Comparison of ENCODE assay signal across 20 cellular contexts in genomic region chr1:29349871-29350491, GRCh38.
"Had no signal": no experiment of that assay in that cellular context is flagged by ENCODE, and none has a peak within 500 bp of the region (broad histone marks: within the 10 kb centered on the region; RNA-seq: fewer than 3 reads in every experiment).

No MANE protein-coding gene starts in this region.

- H3K9me3 Mint-ChIP-seq: activated CD8-positive, alpha-beta T cell treated with anti-CD3 and anti-CD28 coated beads for 36 hours; activated naive CD8-positive, alpha-beta T cell treated with anti-CD3 and anti-CD28 coated beads, Interleukin-2, amount 50 U/mL, for 24 hours; activated T-helper 1 cell treated with anti-CD3 and anti-CD28 coated beads, Interleukin-12 subunit alpha, Interleukin-12 subunit beta, Interleukin-2, Interleukin-4 antibody, amounts not matched to agents 30 ng/mL and 10 ng/mL and 1 ng/mL, durations not matched to agents 14 hours and 24 hours and 36 hours; naive thymus-derived CD8-positive, alpha-beta T cell; stimulated activated memory B cell treated with anti-CD40 and anti-IgM and Interleukin-4, amounts not matched to agents 10 μg/mL and 1 μg/mL and 100 μg/mL, for 72 hours had no signal

- DNase-seq: activated CD4-positive, alpha-beta T cell treated with anti-CD3 and anti-CD28 coated beads for 4 hours; activated CD8-positive, alpha-beta memory T cell treated with anti-CD3 and anti-CD28 coated beads, Interleukin-2, amount 50 U/mL, for 48 hours; activated CD8-positive, alpha-beta T cell treated with anti-CD3 and anti-CD28 coated beads for 36 hours; activated naive CD4-positive, alpha-beta T cell; activated naive CD8-positive, alpha-beta T cell treated with anti-CD3 and anti-CD28 coated beads, Interleukin-2, amount 50 U/mL, for 24 hours; esophagus squamous epithelium; foreskin fibroblast; mammary epithelial cell; naive thymus-derived CD8-positive, alpha-beta T cell; nucleus accumbens; right cardiac atrium; spleen; stimulated activated CD4-positive, alpha-beta T cell treated with anti-CD3 and anti-CD28 coated beads, Interleukin-1b, Interleukin-23, amount 100 ng/mL, for 48 hours; substantia nigra; trophoblast cell had no signal

- H3K4me3 ChIP-seq: esophagus squamous epithelium, spleen had no signal

- H3K4me3 Mint-ChIP-seq: activated CD8-positive, alpha-beta T cell treated with anti-CD3 and anti-CD28 coated beads for 36 hours; activated naive CD8-positive, alpha-beta T cell treated with anti-CD3 and anti-CD28 coated beads, Interleukin-2, amount 50 U/mL, for 24 hours; activated T-helper 1 cell treated with anti-CD3 and anti-CD28 coated beads, Interleukin-12 subunit alpha, Interleukin-12 subunit beta, Interleukin-2, Interleukin-4 antibody, amounts not matched to agents 30 ng/mL and 10 ng/mL and 1 ng/mL, durations not matched to agents 14 hours and 24 hours and 36 hours; naive thymus-derived CD8-positive, alpha-beta T cell; stimulated activated memory B cell treated with anti-CD40 and anti-IgM and Interleukin-4, amounts not matched to agents 10 μg/mL and 1 μg/mL and 100 μg/mL, for 72 hours had no signal

- H3K9me3 ChIP-seq: esophagus squamous epithelium, spleen had no signal

- H3K36me3 Mint-ChIP-seq: naive thymus-derived CD8-positive, alpha-beta T cell; stimulated activated memory B cell treated with anti-CD40 and anti-IgM and Interleukin-4, amounts not matched to agents 10 μg/mL and 1 μg/mL and 100 μg/mL, for 72 hours had no signal

- H3K4me1 ChIP-seq: spleen had no signal

- H3K27ac Mint-ChIP-seq: activated CD8-positive, alpha-beta T cell treated with anti-CD3 and anti-CD28 coated beads for 36 hours; activated naive CD8-positive, alpha-beta T cell treated with anti-CD3 and anti-CD28 coated beads, Interleukin-2, amount 50 U/mL, for 24 hours; activated T-helper 1 cell treated with anti-CD3 and anti-CD28 coated beads, Interleukin-12 subunit alpha, Interleukin-12 subunit beta, Interleukin-2, Interleukin-4 antibody, amounts not matched to agents 30 ng/mL and 10 ng/mL and 1 ng/mL, durations not matched to agents 14 hours and 24 hours and 36 hours; naive thymus-derived CD8-positive, alpha-beta T cell; progenitor cell of endocrine pancreas; stimulated activated memory B cell treated with anti-CD40 and anti-IgM and Interleukin-4, amounts not matched to agents 10 μg/mL and 1 μg/mL and 100 μg/mL, for 72 hours had no signal

- H3K27ac ChIP-seq: esophagus squamous epithelium, spleen, VCaP had no signal

- H3K36me3 ChIP-seq: esophagus squamous epithelium, spleen had no signal

- H3K4me1 Mint-ChIP-seq: stimulated activated memory B cell treated with anti-CD40 and anti-IgM and Interleukin-4, amounts not matched to agents 10 μg/mL and 1 μg/mL and 100 μg/mL, for 72 hours had no signal

- ATAC-seq: activated CD8-positive, alpha-beta T cell treated with anti-CD3 and anti-CD28 coated beads for 36 hours; activated naive CD8-positive, alpha-beta T cell treated with anti-CD3 and anti-CD28 coated beads, Interleukin-2, amount 50 U/mL, for 24 hours; left lobe of liver; naive thymus-derived CD8-positive, alpha-beta T cell; stimulated activated memory B cell treated with anti-CD40 and anti-IgM and Interleukin-4, amounts not matched to agents 10 μg/mL and 1 μg/mL and 100 μg/mL, for 72 hours had no signal
